Comparison of ENCODE assay signal across 24 cellular contexts in genomic region chr15:75862796-75863195, GRCh38. TPM values are rescaled to one million over a fixed set of nuclear protein-coding genes. Genes with fewer than 3 reads are reported as not detected.
DNase-seq lines count a peak whose midpoint lies in the region; ATAC-seq and TF ChIP-seq lines count a peak whose summit lies in the region.
"Had no signal": no experiment of that assay in that cellular context is flagged by ENCODE, and none has a peak within 500 bp of the region (broad histone marks: within the 10 kb centered on the region; RNA-seq: fewer than 3 reads in every experiment).

No MANE protein-coding gene starts in this region.

- H4K8ac ChIP-seq in trophoblast cell (ENCODE audit: low read depth, low read length): no peak overlapping the region

- H2BK12ac ChIP-seq in trophoblast cell (ENCODE audit: low read length): no peak overlapping the region

- peaks cover 4% of the 10 kb centered on the region; the same call in 1 of the 2 replicates for H4K20me1 ChIP-seq in DND-41 (ENCODE audit: insufficient read depth, low read length)

- H3K9ac ChIP-seq in DND-41 (ENCODE audit: low read depth, low read length) (no peak overlapping the region), trophoblast cell (ENCODE audit: low read length) (no peak overlapping the region)
- H3K9ac ChIP-seq: BLaER1 treated with 17β-estradiol and CSF1 and Interleukin-3, amounts not matched to agents 10 nM and 100 nM had no signal

- peaks cover 32% of the 10 kb centered on the region for H3K4me1 ChIP-seq in DND-41 (ENCODE audit: insufficient read depth, low read length)
- peaks cover 14% of the 10 kb centered on the region for H3K4me1 ChIP-seq in HEK293 (ENCODE audit: control insufficient read depth, insufficient read depth, low read length)
- peaks cover 12 to 13% of the 10 kb centered on the region in 2 experiments for H3K4me1 ChIP-seq in trophoblast cell (ENCODE audit: control insufficient read depth in 1 of 2, insufficient read depth in 2 of 2, low read length in 2 of 2)
- peaks cover 3 to 13% of the 10 kb centered on the region in 2 donors for H3K4me1 ChIP-seq in thyroid gland
- H3K4me1 ChIP-seq: BE2C had no signal

- ATAC-seq in DND-41 (ENCODE audit: insufficient read depth, low read depth): no peak
- no peak for ATAC-seq in WTC11
- ATAC-seq: A549, GM12878 had no signal

- H3K36me3 ChIP-seq in DND-41 (ENCODE audit: insufficient read depth, low read length): peaks cover 50% of the 10 kb centered on the region
- H3K36me3 ChIP-seq in HEK293 (ENCODE audit: control insufficient read depth in 2 of 2, insufficient read depth in 1 of 2, low read length in 2 of 2): peaks cover 7 to 17% of the 10 kb centered on the region in 2 experiments
- H3K36me3 ChIP-seq in trophoblast cell (ENCODE audit: control insufficient read depth in 1 of 2, insufficient read depth in 2 of 2, low read length in 2 of 2): peaks cover 0 to 5% of the 10 kb centered on the region in 2 experiments
- H3K36me3 ChIP-seq in thyroid gland: no peaks in the 10 kb centered on the region
- H3K36me3 ChIP-seq: BE2C had no signal

- H3K79me1 ChIP-seq in trophoblast cell (ENCODE audit: low read length): peaks cover 10% of the 10 kb centered on the region

- DNase-seq in DND-41 (no peak), WTC11 (ENCODE audit: low spot score) (no peak), trophoblast cell (peak; percentile 28 to 74), substantia nigra (lab: John Stamatoyannopoulos, UW) (no peak), D341Med (ENCODE audit: low spot score) (no peak), thyroid gland (no peak)
- no peak for DNase-seq in stimulated activated naive CD4-positive, alpha-beta T cell (lab: John Stamatoyannopoulos, UW)
- DNase-seq: ACHN; AML-193; BE2C; Calu3; CD4-positive, alpha-beta T cell; CD8-positive, alpha-beta memory T cell; COR-L47; DMS153; EL; GDM1; GOT3 had no signal

- H3K27ac Mint-ChIP-seq in WTC11: 0 out of 2 replicates have a peak overlapping the region, but pooled peaks have one; percentile 3
- H3K27ac Mint-ChIP-seq: CD4-positive, alpha-beta T cell had no signal

- H2AK5ac ChIP-seq in trophoblast cell (ENCODE audit: low read length): no peak overlapping the region

- no peaks in the 10 kb centered on the region for H3K9me3 Mint-ChIP-seq in WTC11
- H3K9me3 Mint-ChIP-seq: CD14-positive monocyte; CD4-positive, alpha-beta T cell; CD8-positive, alpha-beta memory T cell had no signal

- TF ChIP-seq POLR2A in thyroid gland (IDR thresholded peaks at IDR 0.05): no peak

- TF ChIP-seq CTCF in DND-41 (IDR thresholded peaks at IDR 0.05; ENCODE audit: borderline replicate concordance, extremely low read depth, low read length, poor library complexity, severe bottlenecking) (no peak), HEK293 (tag by site-specific recombination; IDR thresholded peaks at IDR 0.05) (no peak), WTC11 (IDR thresholded peaks at IDR 0.05) (no peak), thyroid gland (IDR thresholded peaks at IDR 0.05) (no peak)

- intact Hi-C loops in thyroid gland (cut with DNase I): no loop called here

- no peak overlapping the region for H3K23ac ChIP-seq in trophoblast cell (ENCODE audit: low read length)

- H4K91ac ChIP-seq in trophoblast cell (ENCODE audit: low read depth, low read length): no peak overlapping the region

- H3K79me2 ChIP-seq in DND-41 (ENCODE audit: insufficient read depth, low read length) (peaks cover 87% of the 10 kb centered on the region), trophoblast cell (ENCODE audit: control insufficient read depth, insufficient read depth, low read length, poor library complexity) (peaks cover 5% of the 10 kb centered on the region)

- no peak overlapping the region for H3K4me3 Mint-ChIP-seq in WTC11
- H3K4me3 Mint-ChIP-seq: CD14-positive monocyte; CD4-positive, alpha-beta T cell; CD8-positive, alpha-beta memory T cell had no signal

- H3K9me3 ChIP-seq in DND-41 (ENCODE audit: insufficient read depth, low read length, severe bottlenecking) (no peaks in the 10 kb centered on the region), HEK293 (ENCODE audit: control insufficient read depth, insufficient read depth, low read depth, low read length) (no peaks in the 10 kb centered on the region), trophoblast cell (ENCODE audit: insufficient read depth, low read depth, low read length) (no peaks in the 10 kb centered on the region), thyroid gland (no peaks in the 10 kb centered on the region)
- H3K9me3 ChIP-seq: A549; BE2C; BLaER1 treated with 17β-estradiol and CSF1 and Interleukin-3, amounts not matched to agents 10 nM and 100 nM; HAP-1 had no signal

- no peaks in the 10 kb centered on the region for H3K27me3 Mint-ChIP-seq in WTC11 (ENCODE audit: low read depth)
- H3K27me3 Mint-ChIP-seq: CD4-positive, alpha-beta T cell; CD8-positive, alpha-beta memory T cell had no signal

- H3K27me3 ChIP-seq in DND-41 (ENCODE audit: insufficient read depth, low read length, poor library complexity) (no peaks in the 10 kb centered on the region), trophoblast cell (ENCODE audit: insufficient read depth, low read length) (no peaks in the 10 kb centered on the region), thyroid gland (no peaks in the 10 kb centered on the region)
- H3K27me3 ChIP-seq: BE2C; BLaER1 treated with 17β-estradiol and CSF1 and Interleukin-3, amounts not matched to agents 10 nM and 100 nM had no signal

- POLR2A ChIA-PET in HEK293 (lab: Yijun Ruan, JAX) (interaction anchor here (0.6 to 1.4 kb wide), 3 partner anchors 40 to 44 kb away, joined by 3 read pairs; no protein-coding TSS in a partner anchor), WTC11 (lab: Charles Lee) (interaction anchor here (0.6 kb wide), 1 partner anchor 157 kb away, joined by 4 read pairs; no protein-coding TSS in a partner anchor)

- H3K4me1 Mint-ChIP-seq in WTC11: peaks cover 49% of the 10 kb centered on the region

- H3K27ac ChIP-seq in DND-41 (ENCODE audit: low read length) (peak overlapping the region; percentile 46), HEK293 (ENCODE audit: extremely low read depth, low read depth, low read length) (no peak overlapping the region), trophoblast cell (ENCODE audit: low read depth, low read length) (peak overlapping the region; percentile 86), substantia nigra (ENCODE audit: low read depth, low read length, poor library complexity, severe bottlenecking) (no peak overlapping the region), thyroid gland (no peak overlapping the region)
- H3K27ac ChIP-seq: A549; BLaER1 treated with 17β-estradiol and CSF1 and Interleukin-3, amounts not matched to agents 10 nM and 100 nM had no signal

- H3K4me3 ChIP-seq in DND-41 (ENCODE audit: low read depth in 1 of 2, low read length in 2 of 2): no peak overlapping the region
- H3K4me3 ChIP-seq in HEK293 (ENCODE audit: low read depth, low read length): no peak overlapping the region
- H3K4me3 ChIP-seq in trophoblast cell (ENCODE audit: low read depth, low read length): no peak overlapping the region
- no peak overlapping the region for H3K4me3 ChIP-seq in thyroid gland (replicated peaks in 1 of 3)
- H3K4me3 ChIP-seq: A549; BLaER1 treated with 17β-estradiol and CSF1 and Interleukin-3, amounts not matched to agents 10 nM and 100 nM; GM12878; HAP-1 had no signal

- H3K36me3 Mint-ChIP-seq in WTC11: peaks cover 18% of the 10 kb centered on the region

- no peak overlapping the region for H3K18ac ChIP-seq in trophoblast cell (ENCODE audit: low read length)

- H2AFZ ChIP-seq in DND-41 (ENCODE audit: low read depth, low read length): no peak overlapping the region
- no peak overlapping the region for H2AFZ ChIP-seq in trophoblast cell (ENCODE audit: insufficient read depth, low read length, poor library complexity)

- peak overlapping the region; percentile 46 for H2BK5ac ChIP-seq in trophoblast cell (ENCODE audit: low read depth, low read length, poor library complexity)

- H3K4ac ChIP-seq in trophoblast cell (ENCODE audit: low read depth, low read length): peak overlapping the region; percentile 33

- no peak overlapping the region for H3K14ac ChIP-seq in trophoblast cell (ENCODE audit: low read length)

- H3K4me2 ChIP-seq in DND-41 (ENCODE audit: insufficient read depth, low read length): no peak overlapping the region
- no peak overlapping the region for H3K4me2 ChIP-seq in trophoblast cell (ENCODE audit: low read length)
- H3K4me2 ChIP-seq: A549; BLaER1 treated with 17β-estradiol and CSF1 and Interleukin-3, amounts not matched to agents 10 nM and 100 nM had no signal

- H4K12ac ChIP-seq in trophoblast cell (ENCODE audit: low read depth, low read length): no peak overlapping the region

- H2BK120ac ChIP-seq in trophoblast cell (ENCODE audit: insufficient read depth, low read length, poor library complexity): peak overlapping the region; percentile 7

- CTCF ChIA-PET in HEK293 (lab: Yijun Ruan, JAX): interaction anchor here (0.7 kb wide), 3 partner anchors 96 to 1080 kb away, joined by 3 to 4 read pairs (median 3); no protein-coding TSS in a partner anchor
- CTCF ChIA-PET in WTC11 (lab: Charles Lee): no interaction called here

- WGBS in trophoblast cell (ENCODE audit: extremely low coverage, insufficient coverage, insufficient read length): no CpG with 5 or more reads among the region's 1 CpG
- WGBS in thyroid gland, 2 donors: 93 to 98% methylated on average over 1 of the region's 1 CpG

TF ChIP-seq in HEK293, 187 proteins besides CTCF, POLR2A, EP300 and RAD21 (continues in another document):
- TF ChIP-seq ZBTB17 (tag by site-specific recombination; IDR thresholded peaks at IDR 0.05): peak; percentile 33; the same call in 1 of the 2 replicates

TF ChIP-seq in WTC11, 78 proteins besides CTCF, POLR2A, EP300 and RAD21 (continues in another document):
- TF ChIP-seq NR3C1 (CRISPR knock-in tag; conservative IDR thresholded peaks at IDR 0.05; ENCODE audit: low read depth) (no peak), MLX (CRISPR knock-in tag; IDR thresholded peaks at IDR 0.05) (no peak), PRRX2 (CRISPR knock-in tag; IDR thresholded peaks at IDR 0.05) (no peak), KAT7 (CRISPR knock-in tag; IDR thresholded peaks at IDR 0.05; ENCODE audit: borderline replicate concordance) (no peak), ATF1 (CRISPR knock-in tag; IDR thresholded peaks at IDR 0.05) (no peak)

RNA-seq across cellular contexts. Expression of gene UBE2Q2, which starts 19.5 kb away (rescaled TPM):
- total RNA-seq in WTC11 (2021): 26.1 to 28.2 TPM (median 27.0 TPM) in 3 replicates
- 47.6 and 48.5 TPM in 2 replicates for polyA plus RNA-seq in trophoblast cell (2013)
- 10 to 100 TPM; 35.8 to 52.3 (median 44.9) TPM for total RNA-seq in thyroid gland

RNA-seq across cellular contexts. Expression of gene FBXO22, which starts 40.9 kb away (rescaled TPM):
- total RNA-seq in WTC11 (2021) (90.3 to 95.7 TPM (median 90.9 TPM) in 3 replicates), thyroid gland (10 to 100 TPM; 21.4 to 31.3 (median 24.2) TPM)
- polyA plus RNA-seq in trophoblast cell (2013): 39.6 and 40.5 TPM in 2 replicates

Comparison
In these comparisons a context has a peak if more than half of its experiments do, and no peak if none do; other contexts are left out.
1. DNase-seq: peak in trophoblast cell (2 of 2); none in DND-41 (single experiment), WTC11 (single experiment), substantia nigra (0 of 49), D341Med (single experiment), thyroid gland (0 of 2) and stimulated activated naive CD4-positive, alpha-beta T cell (0 of 6).
2. H3K27ac ChIP-seq: peak in DND-41 (single experiment) and trophoblast cell (single experiment); none in HEK293 (single experiment), substantia nigra (single experiment) and thyroid gland (0 of 3).